ENCODE assay signal across 8 cellular contexts in genomic region chr10:22712246-22712958, GRCh38. TPM values are rescaled to one million over a fixed set of nuclear protein-coding genes. Genes with fewer than 3 reads are reported as not detected.
DNase-seq lines count a peak whose midpoint lies in the region; ATAC-seq and TF ChIP-seq lines count a peak whose summit lies in the region.

No MANE protein-coding gene starts in this region.

- peak overlapping the region; percentile 43 for H3K4me2 ChIP-seq in mesendoderm (ENCODE audit: low read length)

- H3K36me3 Mint-ChIP-seq in MCF 10A (ENCODE audit: insufficient read depth, unreplicated experiment): no peaks in the 10 kb centered on the region

- no peak overlapping the region for H2BK120ac ChIP-seq in mesendoderm (ENCODE audit: low read depth, low read length)

- H3K4me1 Mint-ChIP-seq in MCF 10A (ENCODE audit: insufficient read depth, unreplicated experiment): peaks cover 12% of the 10 kb centered on the region

- H3K4me3 Mint-ChIP-seq in MCF 10A (ENCODE audit: unreplicated experiment): peak overlapping the region; percentile 78

- H3K27ac Mint-ChIP-seq in MCF 10A (ENCODE audit: low read depth, unreplicated experiment): no peak overlapping the region

- WGBS in mesendoderm (ENCODE audit: extremely low coverage, insufficient coverage, low lambda C conversion rate): no CpG with 5 or more reads among the region's 8 CpGs
- WGBS in aorta, 2 donors: 2% methylated on average over 8 of the region's 8 CpGs

- no peak for ATAC-seq in left cardiac atrium
- ATAC-seq in aorta (ENCODE audit: low FRiP score): peak; percentile 43

- peaks cover 10% of the 10 kb centered on the region for H3K79me1 ChIP-seq in mesendoderm (ENCODE audit: low read length)

- H3K36me3 ChIP-seq in right atrium auricular region: no peaks in the 10 kb centered on the region
- no peaks in the 10 kb centered on the region for H3K36me3 ChIP-seq in mesendoderm (ENCODE audit: control insufficient read depth, insufficient read depth, low read length)
- H3K36me3 ChIP-seq in aorta (ENCODE audit: control insufficient read depth in 1 of 2, insufficient read depth in 2 of 2, low read length in 1 of 2): no peaks in the 10 kb centered on the region

- no peak overlapping the region for H2AK5ac ChIP-seq in mesendoderm (ENCODE audit: low read length)

- H3K9me3 ChIP-seq in right atrium auricular region (no peaks in the 10 kb centered on the region), aorta (ENCODE audit: control insufficient read depth, low read length) (no peaks in the 10 kb centered on the region)

- no peak overlapping the region for H2BK15ac ChIP-seq in mesendoderm (replicated peaks; ENCODE audit: low read depth)

- no peak overlapping the region for H4K5ac ChIP-seq in mesendoderm (ENCODE audit: low read length)

- POLR2A ChIA-PET in MCF 10A (lab: Yijun Ruan, JAX): interaction anchor here (0.7 to 3.0 kb wide), 14 partner anchors 12 to 395 kb away, joined by 3 to 19 read pairs (median 4); no protein-coding TSS in a partner anchor

- DNase-seq in right atrium auricular region (ENCODE audit: low spot score): no peak
- DNase-seq in left cardiac atrium: no peak
- DNase-seq in MCF 10A (ENCODE audit: unreplicated experiment): peak; percentile 21
- DNase-seq in mesendoderm: no peak
- no peak for DNase-seq in aorta
- no peak for DNase-seq in DMS79 treated with DMSO at 0.1 percent for 48 hours (lab: John Stamatoyannopoulos, UW)
- no peak for DNase-seq in NCI-H2081 treated with DMSO at 0.1 percent for 48 hours (lab: John Stamatoyannopoulos, UW)
- DNase-seq in NCI-H146 (lab: John Stamatoyannopoulos, UW): no peak

- no peak overlapping the region for H3K4ac ChIP-seq in mesendoderm (ENCODE audit: low read depth, low read length)

- H3K27me3 ChIP-seq in right atrium auricular region (no peaks in the 10 kb centered on the region), mesendoderm (ENCODE audit: insufficient read depth, low read length, poor library complexity) (peaks cover 2% of the 10 kb centered on the region), aorta (ENCODE audit: control insufficient read depth in 1 of 2, insufficient read depth in 2 of 2, low read length in 1 of 2) (no peaks in the 10 kb centered on the region)

- CTCF ChIA-PET in MCF 10A (lab: Yijun Ruan, JAX): interaction anchor here (0.5 to 1.5 kb wide), 8 partner anchors 16 to 721 kb away, joined by 3 to 4 read pairs (median 4); no protein-coding TSS in a partner anchor

- no peak overlapping the region for H2BK5ac ChIP-seq in mesendoderm (ENCODE audit: low read length)

- H3K56ac ChIP-seq in mesendoderm (ENCODE audit: low read length): no peak overlapping the region

- peak overlapping the region; percentile 24 for H3K9ac ChIP-seq in mesendoderm (ENCODE audit: low read length)

- H3K27ac ChIP-seq in right atrium auricular region (peak overlapping the region in 1 of 2 donors; percentile 74), mesendoderm (ENCODE audit: low read depth, low read length) (no peak overlapping the region), aorta (ENCODE audit: low read depth in 1 of 2, low read length in 2 of 2) (peak overlapping the region in 1 of 2 donors; percentile 52)

- H3K18ac ChIP-seq in mesendoderm (ENCODE audit: low read length): no peak overlapping the region

- H3K4me1 ChIP-seq in right atrium auricular region: peaks cover 0 to 30% of the 10 kb centered on the region in 2 donors
- peaks cover 2% of the 10 kb centered on the region for H3K4me1 ChIP-seq in mesendoderm (ENCODE audit: control insufficient read depth, low read depth, low read length)
- H3K4me1 ChIP-seq in aorta (ENCODE audit: control insufficient read depth in 1 of 2, insufficient read depth in 2 of 2, low read length in 2 of 2): peaks cover 0 to 3% of the 10 kb centered on the region in 2 donors

- H3K23ac ChIP-seq in mesendoderm (ENCODE audit: low read length): no peak overlapping the region

- intact Hi-C loops in left cardiac atrium (cut with DNase I) (loop anchor here in 1 of 2 donors (5.0 kb wide), 1 partner anchor 90 kb away; no protein-coding TSS in a partner anchor), MCF 10A (cut with micrococcal nuclease) (loop anchor here (5.0 to 10.0 kb wide), 4 partner anchors 105 to 388 kb away; partner anchors contain the start of gene BMI1), aorta (cut with DNase I) (loop anchor here (5.0 to 10.0 kb wide), 6 partner anchors 142 to 355 kb away; no protein-coding TSS in a partner anchor)

- BruUV-seq in MCF 10A (replicated peaks; lab: Mats Ljungman, UMichigan): no TSS peak

- no peak for TF ChIP-seq CTCF in right atrium auricular region (IDR thresholded peaks at IDR 0.05)
- TF ChIP-seq CTCF in MCF 10A (IDR thresholded peaks at IDR 0.05; ENCODE audit: unreplicated experiment): no peak

- H3K79me2 ChIP-seq in mesendoderm (ENCODE audit: control insufficient read depth, insufficient read depth, low read length): peaks cover 22% of the 10 kb centered on the region

- H3K4me3 ChIP-seq in right atrium auricular region (peak overlapping the region; percentile 96 to 98), mesendoderm (ENCODE audit: low read length) (no peak overlapping the region), aorta (ENCODE audit: low read length in 2 of 2) (peak overlapping the region; percentile 39 to 96)

- no peak overlapping the region for H4K8ac ChIP-seq in mesendoderm (ENCODE audit: low read depth, low read length)

- no peaks in the 10 kb centered on the region for H3K27me3 Mint-ChIP-seq in MCF 10A (ENCODE audit: insufficient read depth, unreplicated experiment)

- no peaks in the 10 kb centered on the region for H3K9me3 Mint-ChIP-seq in MCF 10A (ENCODE audit: unreplicated experiment)

RNA-seq across cellular contexts. Expression of gene PIP4K2A, which starts 2.0 kb away (rescaled TPM):
- total RNA-seq in right atrium auricular region (10 to 100 TPM; 12.1 to 18.3 TPM), left cardiac atrium (10 to 100 TPM; 21.1 to 24.5 TPM), MCF 10A (2022) (24.2 and 27.5 TPM in 2 replicates), aorta (10 to 100 TPM; 77.9 to 90.3 TPM)
- polyA plus RNA-seq in mesendoderm (2013, experiment 1 of 2): 12.9 TPM
- 12.4 TPM for polyA plus RNA-seq in mesendoderm (2013, experiment 2 of 2)
- polyA plus RNA-seq in aorta: 10 to 100 TPM; 24.2 to 29.3 TPM
